In genomic region chr4:18052158-18052557, GRCh38 we compare ENCODE assay signal across 34 cellular contexts.
"Had no signal": no experiment of that assay in that cellular context is flagged by ENCODE, and none has a peak within 500 bp of the region (broad histone marks: within the 10 kb centered on the region; RNA-seq: fewer than 3 reads in every experiment).

No MANE protein-coding gene starts in this region.

- H3K4me3 ChIP-seq: PC-9 had no signal

- H3K36me3 ChIP-seq: brain microvascular endothelial cell, WERI-Rb-1 had no signal

- DNase-seq: activated CD4-positive, alpha-beta memory T cell treated with anti-CD3 and anti-CD28 coated beads, Interleukin-2, amount 10 ng/mL, durations not matched to agents 7 days and 5 days; activated CD4-positive, alpha-beta T cell treated with anti-CD3 and anti-CD28 coated beads for 1 hour; activated CD4-positive, alpha-beta T cell treated with anti-CD3 and anti-CD28 coated beads for 48 hours; activated CD4-positive, CD25-positive, alpha-beta regulatory T cell; activated CD8-positive, alpha-beta memory T cell treated with anti-CD3 and anti-CD28 coated beads for 24 hours; activated CD8-positive, alpha-beta memory T cell treated with anti-CD3 and anti-CD28 coated beads, Interleukin-2, amount 10 ng/mL, durations not matched to agents 7 days and 5 days; activated CD8-positive, alpha-beta memory T cell treated with anti-CD3 and anti-CD28 coated beads, Interleukin-2, amount 50 U/mL, for 48 hours; activated effector memory CD4-positive, alpha-beta T cell treated with anti-CD3 and anti-CD28 coated beads, Interleukin-2, amount 50 U/mL, for 16 hours; activated naive CD4-positive, alpha-beta T cell; activated naive CD4-positive, alpha-beta T cell treated with anti-CD3 and anti-CD28 coated beads, Interleukin-2, amount 50 U/mL, for 16 hours; activated naive CD8-positive, alpha-beta T cell treated with anti-CD3 and anti-CD28 coated beads for 36 hours; activated T-cell treated with anti-CD3 and anti-CD28 coated beads, Interleukin-2, amount 50 U/mL, for 48 hours; amniotic stem cell; aorta; brain microvascular endothelial cell; central memory CD4-positive, alpha-beta T cell; Kasumi-1; NCI-H1092 treated with DMSO at 0.1 percent for 48 hours; NCI-H1417; NCI-H146; NCI-H187; NCI-H2029 treated with DMSO at 0.1 percent for 48 hours; NCI-H2171 treated with DMSO at 0.1 percent for 48 hours; NCI-H226; NCI-H524 treated with DMSO at 0.1 percent for 48 hours; NK-92 treated with Interleukin-12 subunit alpha and Interleukin-12 subunit beta, amount 100 ng/mL, for 24 hours; PC-9; Right ventricle myocardium superior; SW 1271; T-helper 1 cell; T-helper 2 cell; T-helper 9 cell; WERI-Rb-1 had no signal

- H3K27ac ChIP-seq: brain microvascular endothelial cell, PC-9, WERI-Rb-1 had no signal

- H3K27me3 ChIP-seq: brain microvascular endothelial cell had no signal

- ATAC-seq: activated CD8-positive, alpha-beta memory T cell treated with anti-CD3 and anti-CD28 coated beads, Interleukin-2, amount 10 ng/mL, durations not matched to agents 7 days and 5 days had no signal

- H2AFZ ChIP-seq: PC-9 had no signal

- H3K4me2 ChIP-seq: PC-9 had no signal

- FAIRE-seq: RCC 7860 had no signal
